Comparison of ENCODE assay signal across 8 cellular contexts in the genomic region with DNA sequence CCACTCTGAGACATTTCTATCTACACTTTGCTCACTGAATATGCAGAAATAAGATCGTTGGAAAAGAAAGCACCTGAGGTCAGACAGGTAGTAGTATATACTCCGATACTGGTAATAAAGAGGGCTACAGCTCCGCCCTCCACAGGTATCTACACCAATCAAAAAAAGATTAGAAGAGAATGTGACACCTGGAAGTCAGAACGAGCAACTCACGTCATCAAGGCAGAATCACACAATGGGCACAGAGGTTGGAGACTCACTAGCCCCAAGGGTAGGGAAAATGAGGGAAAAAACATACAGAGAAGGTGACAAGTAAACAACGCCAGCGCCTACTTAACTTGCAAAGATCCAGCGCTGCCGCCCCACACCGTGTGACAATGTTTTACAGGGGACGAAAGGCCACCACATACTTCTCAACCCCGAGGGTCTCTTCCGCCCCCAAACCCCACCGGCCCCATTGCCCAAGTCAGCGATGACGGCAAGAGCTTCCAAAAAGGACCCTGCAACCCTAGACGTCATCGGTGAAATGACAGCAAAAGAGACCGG. TPM values are rescaled to one million over a fixed set of nuclear protein-coding genes. Genes with fewer than 3 reads are reported as not detected.
DNase-seq lines count a peak whose midpoint lies in the region; ATAC-seq and TF ChIP-seq lines count a peak whose summit lies in the region.

No MANE protein-coding gene starts in this region.

- H3K79me2 ChIP-seq in fibroblast of lung (ENCODE audit: control insufficient read depth, insufficient read depth, low read length): no peaks in the 10 kb centered on the region

- H3K4me1 Mint-ChIP-seq in naive thymus-derived CD8-positive, alpha-beta T cell: peaks cover 24 to 58% (median 56%) of the 10 kb centered on the region in 4 donors

- H3K27ac ChIP-seq in fibroblast of lung (ENCODE audit: insufficient read depth, low read length) (peak overlapping the region; percentile 77), aorta (ENCODE audit: low read depth in 1 of 2, low read length in 2 of 2) (peak overlapping the region; percentile 58 to 99)

- peak overlapping the region; percentile 84 for H3K4me2 ChIP-seq in fibroblast of lung (ENCODE audit: extremely low read depth, insufficient read depth, low read length)

- no peak for DNase-seq in AG04449 (ENCODE audit: low read depth, low spot score)
- DNase-seq in GM13977 (ENCODE audit: low spot score): peak; percentile 39
- DNase-seq in NCI-H2196 (lab: John Stamatoyannopoulos, UW; ENCODE audit: unreplicated experiment): peak; percentile 56
- DNase-seq in activated T-cell treated with anti-CD3 and anti-CD28 coated beads for 4 hours: peak; percentile 9
- peak; percentile 48 to 59 for DNase-seq in fibroblast of lung (ENCODE audit: low read depth in 2 of 2)
- peak; percentile 8 to 79 (median 66) for DNase-seq in naive thymus-derived CD8-positive, alpha-beta T cell
- no peak for DNase-seq in aorta

- in situ Hi-C loops in GM13977 (cut with MboI; ENCODE audit: low pct_unique_long_range_greater_than_20kb, low sequenced_read_pairs, unreplicated experiment): no loop called here

- no peaks in the 10 kb centered on the region for H4K20me1 ChIP-seq in fibroblast of lung (ENCODE audit: control insufficient read depth, extremely low read depth, insufficient read depth, low read length)

- intact Hi-C loops in aorta (cut with DNase I): loop anchor here in 1 of 2 donors (5.0 kb wide), 1 partner anchor 141 kb away; no protein-coding TSS in a partner anchor

- no peaks in the 10 kb centered on the region for H3K9me3 Mint-ChIP-seq in naive thymus-derived CD8-positive, alpha-beta T cell

- H3K27me3 Mint-ChIP-seq in naive thymus-derived CD8-positive, alpha-beta T cell: no peaks in the 10 kb centered on the region

- peak overlapping the region; percentile 93 to 99 (median 98) for H3K27ac Mint-ChIP-seq in naive thymus-derived CD8-positive, alpha-beta T cell

- H3K36me3 ChIP-seq in fibroblast of lung (ENCODE audit: control insufficient read depth, insufficient read depth, low read length) (no peaks in the 10 kb centered on the region), aorta (ENCODE audit: control insufficient read depth in 1 of 2, insufficient read depth in 2 of 2, low read length in 1 of 2) (no peaks in the 10 kb centered on the region)

- H2AFZ ChIP-seq in fibroblast of lung (ENCODE audit: low read length): peak overlapping the region; percentile 90

- peaks cover 0 to 5% (median 2%) of the 10 kb centered on the region in 3 donors for H3K36me3 Mint-ChIP-seq in naive thymus-derived CD8-positive, alpha-beta T cell

- peak overlapping the region; percentile 81 for H3K4me3 ChIP-seq in AG04449 (ENCODE audit: low read depth, low read length)
- H3K4me3 ChIP-seq in fibroblast of lung (replicated peaks in 1 of 4; ENCODE audit: control extremely low read depth in 1 of 4, insufficient read depth in 1 of 4, low read depth in 3 of 4, low read length in 4 of 4): peak overlapping the region; percentile 71 to 94 (median 78)
- H3K4me3 ChIP-seq in aorta (ENCODE audit: low read length in 2 of 2): peak overlapping the region; percentile 53 to 91

- H3K4me1 ChIP-seq in fibroblast of lung (ENCODE audit: control insufficient read depth, extremely low read depth, insufficient read depth, low read length) (peaks cover 2% of the 10 kb centered on the region), aorta (ENCODE audit: control insufficient read depth in 1 of 2, insufficient read depth in 2 of 2, low read length in 2 of 2) (peaks cover 2 to 5% of the 10 kb centered on the region in 2 donors)

- peak overlapping the region; percentile 86 to 98 (median 93) for H3K4me3 Mint-ChIP-seq in naive thymus-derived CD8-positive, alpha-beta T cell

- no peaks in the 10 kb centered on the region for H3K9me3 ChIP-seq in fibroblast of lung (ENCODE audit: control insufficient read depth, insufficient read depth, low read depth, low read length)
- no peaks in the 10 kb centered on the region for H3K9me3 ChIP-seq in aorta (ENCODE audit: control insufficient read depth, low read length)

- WGBS in aorta, 2 donors: 1% methylated on average over 19 of the region's 19 CpGs

- no peak for TF ChIP-seq CTCF in AG04449 (IDR thresholded peaks at IDR 0.05; ENCODE audit: insufficient read depth, low read length, missing control alignments)
- no peak for TF ChIP-seq CTCF in GM13977 (IDR thresholded peaks at IDR 0.05; ENCODE audit: extremely low read depth, insufficient read depth, missing control alignments)
- TF ChIP-seq CTCF in fibroblast of lung (conservative IDR thresholded peaks at IDR 0.05 in 1 of 2, IDR thresholded peaks at IDR 0.05 in 1 of 2; ENCODE audit: low read depth in 1 of 2, low read length in 2 of 2): no peak

- H3K27me3 ChIP-seq in fibroblast of lung (ENCODE audit: control insufficient read depth, insufficient read depth, low read length) (no peaks in the 10 kb centered on the region), aorta (ENCODE audit: control insufficient read depth in 1 of 2, insufficient read depth in 2 of 2, low read length in 1 of 2) (no peaks in the 10 kb centered on the region)

- POLR2A ChIA-PET in AG04449 (lab: Yijun Ruan, JAX): no interaction called here
- POLR2A ChIA-PET in naive thymus-derived CD8-positive, alpha-beta T cell (lab: Charles Lee): interaction anchor here (1.0 to 2.4 kb wide), 8 partner anchors 11 to 872 kb away, joined by 3 to 54 read pairs (median 5); a partner anchor contains a TSS

- peak overlapping the region; percentile 74 for H3K9ac ChIP-seq in fibroblast of lung (ENCODE audit: insufficient read depth, low read length)

- CTCF ChIA-PET in AG04449 (lab: Yijun Ruan, JAX): interaction anchor here (0.7 to 2.2 kb wide), 9 partner anchors 9 to 76 kb away, joined by 3 to 16 read pairs (median 4); no protein-coding TSS in a partner anchor

- ATAC-seq in HG02973 (IDR thresholded peaks at IDR 0.05; ENCODE audit: unreplicated experiment): peak; percentile 32
- peak; percentile 51 to 66 for ATAC-seq in naive thymus-derived CD8-positive, alpha-beta T cell
- ATAC-seq in aorta (ENCODE audit: low FRiP score): peak; percentile 5

RNA-seq across cellular contexts. Expression of a gene that starts 0.7 kb away (rescaled TPM):
- 27.2 and 30.7 TPM in 2 replicates for total RNA-seq in fibroblast of lung
- 27.2 and 46.5 TPM in 2 replicates for polyA plus RNA-seq in fibroblast of lung
- polyA plus RNA-seq in fibroblast of lung (2012): 17.5 and 29.5 TPM in 2 replicates
- 2.3 and 2.9 TPM in 2 replicates for polyA minus RNA-seq in fibroblast of lung (ENCODE audit: low replicate concordance)
- 10 to 100 TPM; 45.0 to 48.1 TPM for total RNA-seq in naive thymus-derived CD8-positive, alpha-beta T cell
- 10 to 100 TPM; 29.7 to 38.0 (median 35.6) TPM for polyA plus RNA-seq in naive thymus-derived CD8-positive, alpha-beta T cell
- 10 to 100 TPM; 46.3 to 53.1 TPM for total RNA-seq in aorta
- 10 to 100 TPM; 37.1 to 41.5 TPM for polyA plus RNA-seq in aorta

Comparison
In these comparisons a context has a peak if more than half of its experiments do, and no peak if none do; other contexts are left out.
1. DNase-seq: peak in GM13977 (single experiment), NCI-H2196 (single experiment), activated T-cell treated with anti-CD3 and anti-CD28 coated beads for 4 hours (single experiment), fibroblast of lung (2 of 2) and naive thymus-derived CD8-positive, alpha-beta T cell (10 of 10); none in AG04449 (single experiment) and aorta (0 of 2).
2. ATAC-seq: peak in every context shown above with its lines; median percentile 58 in naive thymus-derived CD8-positive, alpha-beta T cell; 32 in HG02973; 5 in aorta.
3. Peak in every context shown above with its lines, with median percentiles within 50 percentile points of each other: H3K4me3 ChIP-seq.